Comparison of ENCODE assay signal across 8 cellular contexts in the genomic region with DNA sequence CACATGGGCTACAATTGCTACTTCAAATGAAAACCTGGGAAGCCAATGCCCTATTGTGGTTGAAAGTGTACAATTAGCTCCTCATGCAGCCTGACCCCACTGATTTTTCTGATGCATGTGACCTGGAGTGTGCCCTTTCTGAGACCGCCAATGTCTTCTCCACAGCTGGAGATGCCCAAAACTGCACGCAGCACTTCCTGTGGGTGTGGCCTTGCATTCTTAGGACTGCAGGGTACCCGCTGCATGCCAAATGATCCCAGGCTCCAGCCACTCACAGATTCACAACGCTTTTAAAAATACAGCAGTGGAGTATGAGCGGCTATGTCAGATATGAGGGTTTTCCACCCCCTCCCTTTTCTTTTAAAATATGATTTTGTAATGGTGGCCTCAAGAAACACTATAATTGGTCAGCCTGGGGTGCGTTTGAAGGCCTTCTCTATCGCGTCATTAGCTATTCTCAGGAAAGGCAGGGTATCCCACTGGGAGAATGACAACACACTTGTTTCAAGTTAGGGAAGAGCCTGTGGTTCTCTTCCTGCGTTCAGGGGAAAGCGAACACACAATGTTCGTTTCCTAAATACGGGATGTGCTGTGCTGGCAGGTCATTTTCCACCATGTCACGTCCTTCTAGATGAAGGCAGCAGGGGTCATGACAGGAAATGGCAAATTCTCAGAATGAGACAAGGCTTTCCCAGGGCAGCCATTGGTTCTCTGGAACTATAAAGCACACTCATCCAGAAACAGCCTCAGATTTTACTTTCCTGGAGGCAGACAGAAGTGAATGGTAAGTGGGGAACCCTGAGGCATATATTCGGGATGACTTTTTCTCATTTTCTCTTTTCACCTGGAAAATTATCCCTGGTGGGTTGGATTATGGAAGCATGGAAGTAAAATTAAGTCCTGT. TPM values are rescaled to one million over a fixed set of nuclear protein-coding genes. Genes with fewer than 3 reads are reported as not detected.
DNase-seq lines count a peak whose midpoint lies in the region; TF ChIP-seq lines count a peak whose summit lies in the region.

A gene with protein sequence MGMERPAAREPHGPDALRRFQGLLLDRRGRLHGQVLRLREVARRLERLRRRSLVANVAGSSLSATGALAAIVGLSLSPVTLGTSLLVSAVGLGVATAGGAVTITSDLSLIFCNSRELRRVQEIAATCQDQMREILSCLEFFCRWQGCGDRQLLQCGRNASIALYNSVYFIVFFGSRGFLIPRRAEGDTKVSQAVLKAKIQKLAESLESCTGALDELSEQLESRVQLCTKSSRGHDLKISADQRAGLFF (plus strand): TSS at position 749 of the 904 bp plus-strand sequence. CDS start 33 bp downstream, at position 782.

- H3K36me3 ChIP-seq in SJSA1 (no peaks in the 10 kb centered on the region), esophagus squamous epithelium (no peaks in the 10 kb centered on the region), neuron (ENCODE audit: insufficient read depth, low read length) (no peaks in the 10 kb centered on the region)

- H3K9me3 ChIP-seq in SJSA1 (replicated peaks) = no peaks in the 10 kb centered on the region
- no peaks in the 10 kb centered on the region for H3K9me3 ChIP-seq in esophagus squamous epithelium
- H3K9me3 ChIP-seq in neuron (ENCODE audit: low read length) = no peaks in the 10 kb centered on the region

- WGBS in esophagus squamous epithelium, 2 donors = 77 to 81% methylated on average over 9 to 12 of the region's 14 CpGs

- peak within 1 kb of the TSS; percentile 40 for H3K4me3 ChIP-seq in SJSA1
- H3K4me3 ChIP-seq in esophagus squamous epithelium = peak within 1 kb of the TSS; percentile 55 to 84 (median 68)
- H3K4me3 ChIP-seq in neuron (ENCODE audit: low read length) = peak within 1 kb of the TSS; percentile 51

- peak within 1 kb of the TSS; percentile 87 for H2AFZ ChIP-seq in neuron (ENCODE audit: low read depth, low read length)

- intact Hi-C loops in esophagus squamous epithelium (cut with DNase I) = no loop called here

- 0 out of 2 replicates have a peak within 1 kb of the TSS, but pooled peaks have one; percentile 0 for H3K27ac ChIP-seq in SJSA1
- H3K27ac ChIP-seq in esophagus squamous epithelium = peak within 1 kb of the TSS; percentile 84 to 96 (median 92)

- H3K27me3 ChIP-seq in SJSA1 (replicated peaks) (no peaks in the 10 kb centered on the region), esophagus squamous epithelium (no peaks in the 10 kb centered on the region), neuron (ENCODE audit: insufficient read depth, low read length) (no peaks in the 10 kb centered on the region)

- TF ChIP-seq CTCF in esophagus squamous epithelium (IDR thresholded peaks at IDR 0.05) = no peak

- TF ChIP-seq POLR2A in esophagus squamous epithelium (IDR thresholded peaks at IDR 0.05) = peak in 2 of 4 donors; percentile 54 to 83

- H3K4me1 ChIP-seq in SJSA1 (replicated peaks) = peaks cover 15% of the 10 kb centered on the region
- H3K4me1 ChIP-seq in esophagus squamous epithelium = peaks cover 14 to 39% (median 15%) of the 10 kb centered on the region in 3 donors
- peaks cover 26% of the 10 kb centered on the region for H3K4me1 ChIP-seq in neuron (ENCODE audit: insufficient read depth, low read length)

- peak; percentile 52 for DNase-seq in ELF-1 (ENCODE audit: low read depth, low spot score)
- DNase-seq in SJSA1 (ENCODE audit: low read depth in 1 of 2, low spot score in 2 of 2) = no peak
- no peak for DNase-seq in esophagus squamous epithelium (lab: John Stamatoyannopoulos, UW)
- no peak for DNase-seq in DMS 273 (lab: John Stamatoyannopoulos, UW; ENCODE audit: unreplicated experiment)
- no peak for DNase-seq in NCI-H345 treated with DMSO at 0.1 percent for 48 hours (lab: John Stamatoyannopoulos, UW; ENCODE audit: unreplicated experiment)
- no peak for DNase-seq in GF-D8 (lab: John Stamatoyannopoulos, UW)
- DNase-seq in NCI-H1436 (lab: John Stamatoyannopoulos, UW) = no peak

RNA-seq across cellular contexts. Expression of the gene that starts here (rescaled TPM):
- total RNA-seq in SJSA1 (2014; rRNA removed; shearing (Covaris generic)) = 6.5 and 10.6 TPM in 2 replicates
- 10 to 100 TPM in 1 of 4 donors, 1 to 10 TPM in 3; 2.5 to 14.1 (median 6.8) TPM for total RNA-seq in esophagus squamous epithelium
